23 cellular contexts compared by ENCODE assay signal in genomic region chr4:97016186-97016945, GRCh38.
A peak's percentile ranks its signal among the peaks of the same experiment; 100 is the strongest.
DNase-seq lines count a peak whose midpoint lies in the region; ATAC-seq and TF ChIP-seq lines count a peak whose summit lies in the region.
"Had no signal": no experiment of that assay in that cellular context is flagged by ENCODE, and none has a peak within 500 bp of the region (broad histone marks: within the 10 kb centered on the region; RNA-seq: fewer than 3 reads in every experiment).

No MANE protein-coding gene starts in this region.

- H3K27ac ChIP-seq in mammary epithelial cell (ENCODE audit: insufficient read depth, low read depth, low read length), result no peak overlapping the region
- H3K27ac ChIP-seq in mesendoderm (ENCODE audit: low read depth, low read length), result no peak overlapping the region
- H3K27ac ChIP-seq: hepatocyte, tibial artery had no signal

- H3K56ac ChIP-seq in mesendoderm (ENCODE audit: low read length), result no peak overlapping the region

- no peak overlapping the region for H2BK120ac ChIP-seq in mesendoderm (ENCODE audit: low read depth, low read length)

- H3K36me3 ChIP-seq in mammary epithelial cell (ENCODE audit: insufficient read depth, low read length) (no peaks in the 10 kb centered on the region), mesendoderm (ENCODE audit: control insufficient read depth, insufficient read depth, low read length) (no peaks in the 10 kb centered on the region)
- H3K36me3 ChIP-seq: tibial artery had no signal

- ATAC-seq in SK-N-SH treated with all-trans-retinoic acid at 6 μM for 48 hours (no peak), GM18858 (IDR thresholded peaks at IDR 0.05; ENCODE audit: unreplicated experiment) (no peak)
- ATAC-seq: esophagus mucosa; sciatic nerve; stimulated activated naive CD8-positive, alpha-beta T cell treated with anti-CD3 and anti-CD28 coated beads, Interleukin-15, amount 100 ng/mL, for 72 hours had no signal

- H3K79me2 ChIP-seq in mammary epithelial cell (ENCODE audit: insufficient read depth, low read length) (no peaks in the 10 kb centered on the region), mesendoderm (ENCODE audit: control insufficient read depth, insufficient read depth, low read length) (no peaks in the 10 kb centered on the region)
- H3K79me2 ChIP-seq: hepatocyte had no signal

- no peak overlapping the region for H3K18ac ChIP-seq in mesendoderm (ENCODE audit: low read length)

- H4K8ac ChIP-seq in mesendoderm (ENCODE audit: low read depth, low read length), result no peak overlapping the region

- no peaks in the 10 kb centered on the region for H3K27me3 Mint-ChIP-seq in nephron (ENCODE audit: low read depth)
- H3K27me3 Mint-ChIP-seq: activated CD4-positive, alpha-beta memory T cell treated with anti-CD3 and anti-CD28 coated beads, Interleukin-2, amount 10 ng/mL, durations not matched to agents 7 days and 5 days; brain; CD4-positive, alpha-beta T cell; stimulated activated naive CD8-positive, alpha-beta T cell treated with anti-CD3 and anti-CD28 coated beads, Interleukin-15, amount 100 ng/mL, for 72 hours had no signal

- H3K4me1 ChIP-seq in mammary epithelial cell (ENCODE audit: insufficient read depth, low read length), result no peaks in the 10 kb centered on the region
- no peaks in the 10 kb centered on the region for H3K4me1 ChIP-seq in mesendoderm (ENCODE audit: control insufficient read depth, low read depth, low read length)
- H3K4me1 ChIP-seq: tibial artery had no signal

- no peaks in the 10 kb centered on the region for H3K36me3 Mint-ChIP-seq in nephron (ENCODE audit: low read depth)
- H3K36me3 Mint-ChIP-seq: brain had no signal

- no peak overlapping the region for H3K4ac ChIP-seq in mesendoderm (ENCODE audit: low read depth, low read length)

- H3K4me1 Mint-ChIP-seq in nephron, result peaks cover 6% of the 10 kb centered on the region
- H3K4me1 Mint-ChIP-seq: activated CD4-positive, alpha-beta memory T cell treated with anti-CD3 and anti-CD28 coated beads, Interleukin-2, amount 10 ng/mL, durations not matched to agents 7 days and 5 days; brain; stimulated activated naive CD8-positive, alpha-beta T cell treated with anti-CD3 and anti-CD28 coated beads, Interleukin-15, amount 100 ng/mL, for 72 hours had no signal

- 30% methylated on average over 5 of the region's 5 CpGs for WGBS in mammary epithelial cell (ENCODE audit: low coverage, missing lambda C conversion rate)
- WGBS in mesendoderm (ENCODE audit: extremely low coverage, insufficient coverage, low lambda C conversion rate), result no CpG with 5 or more reads among the region's 5 CpGs

- H3K9ac ChIP-seq in mammary epithelial cell (ENCODE audit: insufficient read depth, low read length), result no peak overlapping the region
- H3K9ac ChIP-seq in mesendoderm (ENCODE audit: low read length), result no peak overlapping the region

- H3K27me3 ChIP-seq in mammary epithelial cell (ENCODE audit: insufficient read depth, low read length) (peaks cover 2% of the 10 kb centered on the region), mesendoderm (ENCODE audit: insufficient read depth, low read length, poor library complexity) (no peaks in the 10 kb centered on the region)
- H3K27me3 ChIP-seq: hepatocyte, tibial artery had no signal

- TF ChIP-seq CTCF in nephron (IDR thresholded peaks at IDR 0.05; ENCODE audit: unreplicated experiment in 3 of 3), result no peak
- no peak for TF ChIP-seq CTCF in mammary epithelial cell (conservative IDR thresholded peaks at IDR 0.05 in 1 of 2, IDR thresholded peaks at IDR 0.05 in 1 of 2; ENCODE audit: extremely low read depth in 1 of 2, insufficient read depth in 1 of 2, low read depth in 1 of 2, low read length in 2 of 2)

- intact Hi-C loops in mammary epithelial cell (cut with micrococcal nuclease), result no loop called here

- H2BK5ac ChIP-seq in mesendoderm (ENCODE audit: low read length), result no peak overlapping the region

- H3K9me3 ChIP-seq in mammary epithelial cell (replicated peaks; ENCODE audit: insufficient read depth, low read length), result no peaks in the 10 kb centered on the region
- H3K9me3 ChIP-seq: tibial artery had no signal

- H3K79me1 ChIP-seq in mesendoderm (ENCODE audit: low read length), result no peaks in the 10 kb centered on the region

- H2AFZ ChIP-seq in mammary epithelial cell (ENCODE audit: low read depth, low read length), result no peak overlapping the region
- H2AFZ ChIP-seq: hepatocyte had no signal

- in situ Hi-C loops in mammary epithelial cell (cut with MboI; ENCODE audit: low sequenced_read_pairs in 2 of 2), result no loop called here

- H3K4me3 ChIP-seq in mammary epithelial cell (replicated peaks in 1 of 3; ENCODE audit: insufficient read depth in 1 of 3, low read depth in 2 of 3, low read length in 3 of 3) (no peak overlapping the region), mesendoderm (ENCODE audit: low read length) (no peak overlapping the region)
- H3K4me3 ChIP-seq: hepatocyte, lung, tibial artery had no signal

- no TSS peak for BruUV-seq in mammary epithelial cell (replicated peaks; lab: Mats Ljungman, UMichigan)

- no peaks in the 10 kb centered on the region for H3K9me3 Mint-ChIP-seq in nephron
- H3K9me3 Mint-ChIP-seq: activated CD4-positive, alpha-beta memory T cell treated with anti-CD3 and anti-CD28 coated beads, Interleukin-2, amount 10 ng/mL, durations not matched to agents 7 days and 5 days had no signal

- DNase-seq in DMS 273 treated with DMSO at 0.1 percent for 48 hours (lab: John Stamatoyannopoulos, UW) (peak; percentile 80), NCI-H1105 treated with DMSO at 0.1 percent for 48 hours (lab: John Stamatoyannopoulos, UW) (peak; percentile 92), mammary epithelial cell (no peak), mesendoderm (no peak)
- DNase-seq in NK-92 treated with Interleukin-12 subunit alpha and Interleukin-12 subunit beta, amount 100 ng/mL, for 24 hours (lab: John Stamatoyannopoulos, UW), result no peak
- DNase-seq: activated CD4-positive, alpha-beta memory T cell treated with anti-CD3 and anti-CD28 coated beads, Interleukin-2, amount 10 ng/mL, durations not matched to agents 7 days and 5 days; activated effector memory CD4-positive, alpha-beta T cell treated with anti-CD3 and anti-CD28 coated beads, Interleukin-2, amount 50 U/mL, for 16 hours; CD4-positive, alpha-beta T cell; effector memory CD4-positive, alpha-beta T cell; NCI-H146; NCI-H226; occipital lobe; stimulated activated naive CD8-positive, alpha-beta T cell treated with anti-CD3 and anti-CD28 coated beads, Interleukin-15, amount 100 ng/mL, for 72 hours; T-helper 9 cell; tibial artery had no signal

- H2BK15ac ChIP-seq in mesendoderm (replicated peaks; ENCODE audit: low read depth), result no peak overlapping the region

- H3K23ac ChIP-seq in mesendoderm (ENCODE audit: low read length), result no peak overlapping the region

- CTCF ChIA-PET in mammary epithelial cell (lab: Charles Lee; ENCODE audit: low non-redundant PET), result no interaction called here

- no peaks in the 10 kb centered on the region for H4K20me1 ChIP-seq in mammary epithelial cell (ENCODE audit: insufficient read depth, low read length)

- no peak overlapping the region for H3K4me3 Mint-ChIP-seq in nephron
- H3K4me3 Mint-ChIP-seq: activated CD4-positive, alpha-beta memory T cell treated with anti-CD3 and anti-CD28 coated beads, Interleukin-2, amount 10 ng/mL, durations not matched to agents 7 days and 5 days; CD4-positive, alpha-beta T cell; stimulated activated naive CD8-positive, alpha-beta T cell treated with anti-CD3 and anti-CD28 coated beads, Interleukin-15, amount 100 ng/mL, for 72 hours had no signal

- no peak overlapping the region for H2AK5ac ChIP-seq in mesendoderm (ENCODE audit: low read length)

- H3K4me2 ChIP-seq in mammary epithelial cell (ENCODE audit: insufficient read depth, low read depth, low read length) (no peak overlapping the region), mesendoderm (ENCODE audit: low read length) (no peak overlapping the region)
- H3K4me2 ChIP-seq: hepatocyte had no signal

- no peak overlapping the region for H4K5ac ChIP-seq in mesendoderm (ENCODE audit: low read length)

- dilution Hi-C loops in mammary epithelial cell (cut with HindIII; ENCODE audit: low sequenced_read_pairs), result no loop called here

- H3K27ac Mint-ChIP-seq in nephron, result peak overlapping the region; percentile 82 to 88 (median 84)
- H3K27ac Mint-ChIP-seq: activated CD4-positive, alpha-beta memory T cell treated with anti-CD3 and anti-CD28 coated beads, Interleukin-2, amount 10 ng/mL, durations not matched to agents 7 days and 5 days; CD4-positive, alpha-beta T cell; stimulated activated naive CD8-positive, alpha-beta T cell treated with anti-CD3 and anti-CD28 coated beads, Interleukin-15, amount 100 ng/mL, for 72 hours had no signal

TF ChIP-seq in SK-N-SH treated with all-trans-retinoic acid at 6 μM for 48 hours, 23 proteins besides CTCF, POLR2A, EP300 and RAD21:
- TF ChIP-seq CSDC2 (CRISPR knock-in tag; IDR thresholded peaks at IDR 0.05) (no peak), ZFP3 (CRISPR knock-in tag; IDR thresholded peaks at IDR 0.05) (no peak), ISL1 (CRISPR knock-in tag; IDR thresholded peaks at IDR 0.05) (peak; percentile 63)

Comparison
In these comparisons a context has a peak if more than half of its experiments do, and no peak if none do; other contexts are left out.
1. DNase-seq: peak in DMS 273 treated with DMSO at 0.1 percent for 48 hours (single experiment) and NCI-H1105 treated with DMSO at 0.1 percent for 48 hours (single experiment); none in mammary epithelial cell (single experiment), NK-92 treated with Interleukin-12 subunit alpha and Interleukin-12 subunit beta, amount 100 ng/mL, for 24 hours (single experiment) and mesendoderm (single experiment).